In the genomic region with DNA sequence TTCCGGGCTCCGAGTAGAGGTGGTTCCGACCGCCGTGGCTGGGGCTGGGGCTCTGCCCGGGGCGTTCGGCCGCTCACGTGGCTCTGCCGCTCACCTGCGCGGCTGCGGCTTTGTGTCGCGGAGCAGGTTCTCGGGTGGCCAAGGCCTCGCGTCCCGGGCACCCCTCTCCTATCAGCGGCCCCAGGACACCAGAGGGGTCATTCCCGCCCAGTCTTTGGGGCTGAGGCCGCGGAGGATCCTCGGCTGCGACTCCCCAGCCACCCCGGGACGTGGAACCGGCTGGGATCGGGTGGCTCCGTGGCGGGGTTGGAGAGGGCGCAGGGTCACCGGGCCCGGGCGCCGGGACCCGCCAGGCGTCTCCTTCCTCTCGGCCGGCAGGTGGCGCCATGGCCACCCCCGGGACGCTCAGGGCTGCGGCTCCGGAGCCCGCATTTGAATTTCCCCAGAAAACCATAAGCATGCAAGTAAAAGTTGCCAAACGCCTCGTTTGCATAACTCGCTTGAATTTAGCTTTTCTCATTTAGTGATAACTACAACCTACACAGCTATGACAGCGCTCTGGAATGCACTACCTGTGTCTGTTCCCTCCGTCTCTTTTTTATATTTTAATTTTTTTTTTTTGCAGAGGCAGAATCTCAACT, we compare ENCODE assay signal across 7 cellular contexts. TPM values are rescaled to one million over a fixed set of nuclear protein-coding genes. Genes with fewer than 3 reads are reported as not detected.
A peak's percentile ranks its signal among the peaks of the same experiment; 100 is the strongest.
DNase-seq lines count a peak whose midpoint lies in the region; ATAC-seq and TF ChIP-seq lines count a peak whose summit lies in the region.

No MANE protein-coding gene starts in this region.

- peak overlapping the region; percentile 65 for H3K4me3 Mint-ChIP-seq in activated naive CD8-positive, alpha-beta T cell

- peak; percentile 87 to 97 (median 95) for TF ChIP-seq CTCF in heart left ventricle (IDR thresholded peaks at IDR 0.05)
- TF ChIP-seq CTCF in tibial nerve (IDR thresholded peaks at IDR 0.05), result peak; percentile 83 to 94 (median 84)

- TF ChIP-seq POLR2A in heart left ventricle (IDR thresholded peaks at IDR 0.05) (no peak), tibial nerve (IDR thresholded peaks at IDR 0.05) (no peak)

- peak; percentile 38 for DNase-seq in GM04504 (ENCODE audit: low read depth)
- peak; percentile 75 for DNase-seq in SK-N-DZ (ENCODE audit: low spot score)
- DNase-seq in heart left ventricle, result peak; percentile 44 to 78 (median 57)
- DNase-seq in pons (ENCODE audit: low spot score), result peak; percentile 44
- DNase-seq in tibial nerve (ENCODE audit: low spot score in 2 of 2), result peak in 1 of 2 donors; percentile 11

- intact Hi-C loops in heart left ventricle (cut with DNase I), result loop anchor here in 9 of 10 donors (1.0 to 10.0 kb wide), 9 partner anchors 47 to 908 kb away; no protein-coding TSS in a partner anchor

- H3K9me3 Mint-ChIP-seq in activated naive CD8-positive, alpha-beta T cell (ENCODE audit: low read depth), result no peaks in the 10 kb centered on the region

- H3K27ac ChIP-seq in heart left ventricle (no peak overlapping the region), tibial nerve (no peak overlapping the region)

- peaks cover 10% of the 10 kb centered on the region for H3K27me3 Mint-ChIP-seq in activated naive CD8-positive, alpha-beta T cell

- H3K27me3 ChIP-seq in heart left ventricle, result peaks cover 0 to 41% (median 8%) of the 10 kb centered on the region in 9 donors
- H3K27me3 ChIP-seq in tibial nerve, result peaks cover 0 to 60% of the 10 kb centered on the region in 2 donors

- no peak overlapping the region for H3K27ac Mint-ChIP-seq in activated naive CD8-positive, alpha-beta T cell

- no peaks in the 10 kb centered on the region for H3K36me3 Mint-ChIP-seq in activated naive CD8-positive, alpha-beta T cell

- ATAC-seq in HG03354 (IDR thresholded peaks at IDR 0.05; ENCODE audit: poor library complexity, severe bottlenecking, unreplicated experiment) (peak; percentile 66), heart left ventricle (peak; percentile 67 to 96 (median 88))

- H3K36me3 ChIP-seq in heart left ventricle, result no peaks in the 10 kb centered on the region
- H3K36me3 ChIP-seq in tibial nerve, result no peaks in the 10 kb centered on the region

- H3K4me1 Mint-ChIP-seq in activated naive CD8-positive, alpha-beta T cell (ENCODE audit: low read depth), result peaks cover 5% of the 10 kb centered on the region

- H3K9me3 ChIP-seq in heart left ventricle, result no peaks in the 10 kb centered on the region
- H3K9me3 ChIP-seq in tibial nerve, result peaks cover 0 to 8% (median 0%) of the 10 kb centered on the region in 4 donors

- no peak for TF ChIP-seq EP300 in tibial nerve (IDR thresholded peaks at IDR 0.05)

- peak overlapping the region; percentile 41 to 68 (median 58) for H3K4me3 ChIP-seq in heart left ventricle
- H3K4me3 ChIP-seq in tibial nerve, result peak overlapping the region; percentile 35 to 53 (median 47)

- 2 to 4% (median 3%) methylated on average over 24 to 52 of the region's 52 CpGs for WGBS in heart left ventricle, 4 donors
- 2 to 3% methylated on average over 41 to 48 of the region's 52 CpGs for WGBS in tibial nerve, 2 donors

- H3K4me1 ChIP-seq in heart left ventricle (peaks cover 0 to 20% (median 11%) of the 10 kb centered on the region in 12 donors), tibial nerve (peaks cover 0 to 22% (median 15%) of the 10 kb centered on the region in 4 donors)

RNA-seq across cellular contexts. Expression of a gene that starts 1.2 kb away (rescaled TPM):
- polyA plus RNA-seq in SK-N-DZ (2014; cell fraction: cytosol; rRNA removed), result 39.1 and 48.8 TPM in 2 replicates
- polyA plus RNA-seq in SK-N-DZ (2014; cell fraction: nucleus; rRNA removed), result 25.2 and 31.3 TPM in 2 replicates
- total RNA-seq in heart left ventricle, result 1 to 10 TPM in 1 of 9 donors, under 1 TPM in 1, not detected in 7; 0.08 to 2.1 TPM
- polyA plus RNA-seq in heart left ventricle, result not detected
- under 1 TPM in 3 of 4 donors, not detected in 1; 0.20 to 0.30 (median 0.21) TPM for total RNA-seq in tibial nerve

RNA-seq across cellular contexts. Expression of a gene that starts 42.2 kb away (rescaled TPM):
- 35.7 and 36.7 TPM in 2 replicates for polyA plus RNA-seq in SK-N-DZ (2014; cell fraction: cytosol; rRNA removed)
- polyA plus RNA-seq in SK-N-DZ (2014; cell fraction: nucleus; rRNA removed), result 7.9 and 17.6 TPM in 2 replicates
- 10 to 100 TPM; 15.7 to 39.3 (median 30.0) TPM for total RNA-seq in heart left ventricle
- polyA plus RNA-seq in heart left ventricle, result 10 to 100 TPM; 14.8 to 38.0 TPM
- 10 to 100 TPM; 18.0 to 25.9 (median 20.6) TPM for total RNA-seq in tibial nerve
